In genomic region chr4:38080061-38080531, GRCh38 we compare ENCODE assay signal across 1 cellular context.
TF ChIP-seq lines count a peak whose summit lies in the region.

No MANE protein-coding gene starts in this region.

TF ChIP-seq in HepG2, 621 proteins besides CTCF, POLR2A, EP300 and RAD21 (continued from another document and continues in another):
- TF ChIP-seq ARID5B (CRISPR knock-in tag; IDR thresholded peaks at IDR 0.05) (0 out of 2 replicates have a peak, but pooled peaks have one; percentile 7), ZNF574 (CRISPR knock-in tag; IDR thresholded peaks at IDR 0.05) (0 out of 2 replicates have a peak, but pooled peaks have one; percentile 32), E2F2 (CRISPR knock-in tag; IDR thresholded peaks at IDR 0.05; ENCODE audit: borderline replicate concordance) (no peak), ZNF446 (CRISPR knock-in tag; IDR thresholded peaks at IDR 0.05) (no peak), MZF1 (CRISPR knock-in tag; IDR thresholded peaks at IDR 0.05; ENCODE audit: borderline replicate concordance) (no peak), CC2D1A (CRISPR knock-in tag; IDR thresholded peaks at IDR 0.05) (no peak), MLX (CRISPR knock-in tag; IDR thresholded peaks at IDR 0.05) (no peak), MLXIP (CRISPR knock-in tag; IDR thresholded peaks at IDR 0.05; ENCODE audit: borderline replicate concordance) (no peak), DDIT3 (CRISPR knock-in tag; IDR thresholded peaks at IDR 0.05) (no peak), ZNF160 (CRISPR knock-in tag; IDR thresholded peaks at IDR 0.05) (no peak), CCDC6 (CRISPR knock-in tag; IDR thresholded peaks at IDR 0.05) (no peak), ZHX2 (IDR thresholded peaks at IDR 0.05; ENCODE audit: low read depth) (no peak), ZHX2 (CRISPR knock-in tag; IDR thresholded peaks at IDR 0.05; ENCODE audit: borderline replicate concordance) (no peak), PREB (CRISPR knock-in tag; IDR thresholded peaks at IDR 0.05) (no peak), HOXD1 (CRISPR knock-in tag; IDR thresholded peaks at IDR 0.05) (no peak), HOXA7 (CRISPR knock-in tag; IDR thresholded peaks at IDR 0.05) (no peak), ZBTB40 (IDR thresholded peaks at IDR 0.05) (no peak), ZBTB40 (CRISPR knock-in tag; IDR thresholded peaks at IDR 0.05) (no peak), ZNF383 (CRISPR knock-in tag; IDR thresholded peaks at IDR 0.05; ENCODE audit: borderline replicate concordance) (no peak), BCL6 (CRISPR knock-in tag; IDR thresholded peaks at IDR 0.05) (no peak), ZNF674 (CRISPR knock-in tag; IDR thresholded peaks at IDR 0.05; ENCODE audit: low read depth) (no peak)
